Comparison of ENCODE assay signal across 27 cellular contexts in the genomic region with DNA sequence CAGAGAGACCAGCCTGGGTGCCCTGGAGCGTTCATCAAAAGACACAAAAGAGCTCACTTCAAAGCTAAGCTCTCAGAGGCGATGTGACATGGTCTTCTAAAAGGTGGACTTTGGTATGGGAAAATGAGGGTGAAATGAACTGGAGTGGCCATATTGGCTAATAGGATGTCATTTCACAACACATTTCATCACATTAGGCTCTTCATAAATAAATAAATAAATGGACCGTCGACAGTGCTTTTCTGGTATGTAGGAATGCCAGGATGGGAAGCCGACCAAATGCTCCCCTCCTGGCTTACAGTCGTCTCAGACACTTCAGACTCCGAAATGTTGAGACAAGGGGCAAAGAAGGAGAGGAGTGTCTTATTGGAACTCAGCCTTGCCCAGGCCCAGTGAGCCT.
"Had no signal": no experiment of that assay in that cellular context is flagged by ENCODE, and none has a peak within 500 bp of the region (broad histone marks: within the 10 kb centered on the region; RNA-seq: fewer than 3 reads in every experiment).

No MANE protein-coding gene starts in this region.

- H3K36me3 ChIP-seq: brain microvascular endothelial cell, esophagus squamous epithelium, gastroesophageal sphincter, neutrophil, right lobe of liver, upper lobe of right lung had no signal

- H3K9me3 ChIP-seq: esophagus squamous epithelium, gastroesophageal sphincter, neutrophil, right lobe of liver, upper lobe of right lung had no signal

- H3K4me1 ChIP-seq: esophagus squamous epithelium, gastroesophageal sphincter, right lobe of liver, upper lobe of right lung had no signal

- DNase-seq: activated CD4-positive, alpha-beta T cell treated with anti-CD3 and anti-CD28 coated beads for 36 hours; activated CD4-positive, CD25-positive, alpha-beta regulatory T cell; activated CD8-positive, alpha-beta memory T cell treated with anti-CD3 and anti-CD28 coated beads, Interleukin-2, amount 10 ng/mL, durations not matched to agents 7 days and 5 days; activated CD8-positive, alpha-beta T cell treated with anti-CD3 and anti-CD28 coated beads, Interleukin-2, amount 10 ng/mL, durations not matched to agents 7 days and 5 days; activated naive CD8-positive, alpha-beta T cell treated with anti-CD3 and anti-CD28 coated beads, Interleukin-2, amount 50 U/mL, for 24 hours; activated T-cell treated with anti-CD3 and anti-CD28 coated beads, Interleukin-2, amount 50 U/mL, for 48 hours; anterior cingulate cortex; brain microvascular endothelial cell; central memory CD4-positive, alpha-beta T cell; dermis blood vessel endothelial cell; effector CD4-positive, alpha-beta T cell; esophagus squamous epithelium; hippocampal formation; left cardiac atrium; mammary epithelial cell; naive B cell; nephron progenitor cell; right lobe of liver; stimulated activated CD4-positive, alpha-beta T cell treated with anti-CD3 and anti-CD28 coated beads, Interleukin-4, amount 100 ng/mL, for 24 hours; substantia nigra; T-helper 1 cell; upper lobe of right lung had no signal

- H3K27ac ChIP-seq: brain microvascular endothelial cell, epithelial cell of prostate, esophagus squamous epithelium, gastroesophageal sphincter, neutrophil, right lobe of liver, skin epidermis, upper lobe of right lung had no signal

- ATAC-seq: activated CD4-positive, alpha-beta T cell treated with anti-CD3 and anti-CD28 coated beads for 36 hours; activated CD8-positive, alpha-beta memory T cell treated with anti-CD3 and anti-CD28 coated beads, Interleukin-2, amount 10 ng/mL, durations not matched to agents 7 days and 5 days; activated CD8-positive, alpha-beta T cell treated with anti-CD3 and anti-CD28 coated beads, Interleukin-2, amount 10 ng/mL, durations not matched to agents 7 days and 5 days; activated naive CD8-positive, alpha-beta T cell treated with anti-CD3 and anti-CD28 coated beads, Interleukin-2, amount 50 U/mL, for 24 hours; gastroesophageal sphincter; left cardiac atrium; right lobe of liver; stimulated activated effector memory CD8-positive, alpha-beta T cell treated with anti-CD3 and anti-CD28 coated beads, Interleukin-12 subunit alpha, Interleukin-12 subunit beta, amount 100 ng/mL, for 72 hours; upper lobe of right lung had no signal

- H3K27me3 ChIP-seq: brain microvascular endothelial cell, esophagus squamous epithelium, gastroesophageal sphincter, right lobe of liver, upper lobe of right lung had no signal

- H3K4me3 ChIP-seq: esophagus squamous epithelium, gastroesophageal sphincter, right lobe of liver, skin epidermis, upper lobe of right lung had no signal
